In genomic region chr6:4359108-4359710, GRCh38 we compare ENCODE assay signal across 11 cellular contexts.
DNase-seq lines count a peak whose midpoint lies in the region; ATAC-seq and TF ChIP-seq lines count a peak whose summit lies in the region.
"Had no signal": no experiment of that assay in that cellular context is flagged by ENCODE, and none has a peak within 500 bp of the region (broad histone marks: within the 10 kb centered on the region; RNA-seq: fewer than 3 reads in every experiment).

No MANE protein-coding gene starts in this region.

- TF ChIP-seq CTCF in GM23338 (conservative IDR thresholded peaks at IDR 0.05; ENCODE audit: low read depth in 2 of 2) (no peak), breast epithelium (IDR thresholded peaks at IDR 0.05) (no peak), hepatocyte (IDR thresholded peaks at IDR 0.05; ENCODE audit: poor library complexity) (no peak), spleen (IDR thresholded peaks at IDR 0.05 in 8 of 11, conservative IDR thresholded peaks at IDR 0.05 in 3 of 11) (no peak)

- intact Hi-C loops in breast epithelium (cut with DNase I; ENCODE audit: low total_unique reads) = no loop called here
- intact Hi-C loops in spleen (cut with DNase I; ENCODE audit: low total_unique reads) = no loop called here

- no peak overlapping the region for H3K4me3 ChIP-seq in GM23338
- H3K4me3 ChIP-seq in breast epithelium = peak overlapping the region in 1 of 3 donors; percentile 22
- H3K4me3 ChIP-seq in hepatocyte = no peak overlapping the region
- H3K4me3 ChIP-seq in spleen = no peak overlapping the region

- H2AFZ ChIP-seq in GM23338 = peak overlapping the region; percentile 91
- H2AFZ ChIP-seq in hepatocyte = no peak overlapping the region

- H3K9me3 Mint-ChIP-seq in GM23338 = no peaks in the 10 kb centered on the region; the same call in 2 of the 3 replicates
- H3K9me3 Mint-ChIP-seq in stimulated activated naive B cell treated with anti-CD40 and anti-IgM and Interleukin-4, amounts not matched to agents 10 μg/mL and 1 μg/mL and 100 μg/mL, for 72 hours = peaks cover 7 to 13% of the 10 kb centered on the region in 2 donors
- H3K9me3 Mint-ChIP-seq: activated naive CD4-positive, alpha-beta T cell treated with anti-CD3 and anti-CD28 coated beads, Interleukin-2, amount 50 U/mL, for 72 hours had no signal

- H3K9me3 ChIP-seq in breast epithelium (no peaks in the 10 kb centered on the region), hepatocyte (ENCODE audit: low read depth) (no peaks in the 10 kb centered on the region), spleen (peaks cover 0 to 6% (median 0%) of the 10 kb centered on the region in 8 donors)

- H3K4me1 ChIP-seq in GM23338 (ENCODE audit: insufficient read depth) (no peaks in the 10 kb centered on the region), breast epithelium (peaks cover 0 to 3% of the 10 kb centered on the region in 2 donors), hepatocyte (ENCODE audit: insufficient read depth) (peaks cover 19% of the 10 kb centered on the region), spleen (peaks cover 0 to 9% (median 0%) of the 10 kb centered on the region in 6 donors)

- no peaks in the 10 kb centered on the region for H4K20me1 ChIP-seq in GM23338 (replicated peaks; ENCODE audit: insufficient read depth)
- H4K20me1 ChIP-seq in hepatocyte (ENCODE audit: insufficient read depth, poor library complexity, severe bottlenecking) = no peaks in the 10 kb centered on the region

- no peak overlapping the region for H3K4me3 Mint-ChIP-seq in GM23338
- H3K4me3 Mint-ChIP-seq in stimulated activated naive B cell treated with anti-CD40 and anti-IgM and Interleukin-4, amounts not matched to agents 10 μg/mL and 1 μg/mL and 100 μg/mL, for 72 hours = no peak overlapping the region
- H3K4me3 Mint-ChIP-seq: activated CD4-positive, alpha-beta T cell treated with anti-CD3 and anti-CD28 coated beads, Interleukin-2, amount 10 ng/mL, durations not matched to agents 24 days and 14 days had no signal

- TF ChIP-seq POLR2A in breast epithelium (IDR thresholded peaks at IDR 0.05) = no peak
- TF ChIP-seq POLR2A in spleen (IDR thresholded peaks at IDR 0.05) = no peak

- H3K79me2 ChIP-seq in GM23338 (replicated peaks; ENCODE audit: insufficient read depth) (no peaks in the 10 kb centered on the region), hepatocyte (no peaks in the 10 kb centered on the region)

- H3K36me3 ChIP-seq in GM23338 (ENCODE audit: insufficient read depth) = no peaks in the 10 kb centered on the region
- H3K36me3 ChIP-seq in breast epithelium = no peaks in the 10 kb centered on the region
- H3K36me3 ChIP-seq in hepatocyte (replicated peaks; ENCODE audit: insufficient read depth, low read depth) = no peaks in the 10 kb centered on the region
- no peaks in the 10 kb centered on the region for H3K36me3 ChIP-seq in spleen

- H3K9me2 ChIP-seq in GM23338 (ENCODE audit: insufficient read depth) (no peaks in the 10 kb centered on the region), hepatocyte (replicated peaks; ENCODE audit: insufficient read depth) (no peaks in the 10 kb centered on the region)

- H3K36me3 Mint-ChIP-seq in GM23338 (ENCODE audit: low read depth) = no peaks in the 10 kb centered on the region
- peaks cover 4 to 5% of the 10 kb centered on the region in 2 donors for H3K36me3 Mint-ChIP-seq in stimulated activated naive B cell treated with anti-CD40 and anti-IgM and Interleukin-4, amounts not matched to agents 10 μg/mL and 1 μg/mL and 100 μg/mL, for 72 hours
- H3K36me3 Mint-ChIP-seq: activated naive CD4-positive, alpha-beta T cell treated with anti-CD3 and anti-CD28 coated beads, Interleukin-2, amount 50 U/mL, for 72 hours had no signal

- peaks cover 6% of the 10 kb centered on the region for H3K27me3 Mint-ChIP-seq in GM23338 (ENCODE audit: insufficient read depth, low read depth, poor library complexity)
- H3K27me3 Mint-ChIP-seq in stimulated activated naive B cell treated with anti-CD40 and anti-IgM and Interleukin-4, amounts not matched to agents 10 μg/mL and 1 μg/mL and 100 μg/mL, for 72 hours = peaks cover 11% of the 10 kb centered on the region in 2 donors
- H3K27me3 Mint-ChIP-seq: activated CD4-positive, alpha-beta T cell treated with anti-CD3 and anti-CD28 coated beads, Interleukin-2, amount 10 ng/mL, durations not matched to agents 24 days and 14 days had no signal

- H3K27ac ChIP-seq in GM23338 (ENCODE audit: low read depth) = peak overlapping the region; percentile 45; the same call in 1 of the 2 replicates
- H3K27ac ChIP-seq in breast epithelium = peak overlapping the region; percentile 85 to 92
- peak overlapping the region; percentile 89 for H3K27ac ChIP-seq in hepatocyte
- H3K27ac ChIP-seq in spleen = peak overlapping the region in 7 of 8 donors; percentile 3 to 72 (median 67)

- H3F3A ChIP-seq in GM23338 (replicated peaks; ENCODE audit: low read depth) = no peaks in the 10 kb centered on the region

- H3K27me3 ChIP-seq in GM23338 (ENCODE audit: insufficient read depth) (no peaks in the 10 kb centered on the region), breast epithelium (no peaks in the 10 kb centered on the region), hepatocyte (no peaks in the 10 kb centered on the region), spleen (replicated peaks in 1 of 7) (no peaks in the 10 kb centered on the region)

- peak overlapping the region; percentile 67; the same call in 1 of the 2 replicates for H3K27ac Mint-ChIP-seq in GM23338
- H3K27ac Mint-ChIP-seq in stimulated activated naive B cell treated with anti-CD40 and anti-IgM and Interleukin-4, amounts not matched to agents 10 μg/mL and 1 μg/mL and 100 μg/mL, for 72 hours = no peak overlapping the region
- H3K27ac Mint-ChIP-seq: activated CD4-positive, alpha-beta T cell treated with anti-CD3 and anti-CD28 coated beads, Interleukin-2, amount 10 ng/mL, durations not matched to agents 24 days and 14 days; activated naive CD4-positive, alpha-beta T cell treated with anti-CD3 and anti-CD28 coated beads, Interleukin-2, amount 50 U/mL, for 72 hours had no signal

- H3K4me1 Mint-ChIP-seq in GM23338 = peaks cover 12% of the 10 kb centered on the region
- H3K4me1 Mint-ChIP-seq in stimulated activated naive B cell treated with anti-CD40 and anti-IgM and Interleukin-4, amounts not matched to agents 10 μg/mL and 1 μg/mL and 100 μg/mL, for 72 hours = peaks cover 34 to 37% of the 10 kb centered on the region in 2 donors
- H3K4me1 Mint-ChIP-seq: activated CD4-positive, alpha-beta T cell treated with anti-CD3 and anti-CD28 coated beads, Interleukin-2, amount 10 ng/mL, durations not matched to agents 24 days and 14 days had no signal

- ATAC-seq in GM23338 (no peak), HG02798 (IDR thresholded peaks at IDR 0.05; ENCODE audit: poor library complexity, unreplicated experiment) (no peak), HG03039 (IDR thresholded peaks at IDR 0.05; ENCODE audit: unreplicated experiment) (no peak), GM19467 (IDR thresholded peaks at IDR 0.05; ENCODE audit: unreplicated experiment) (no peak)
- no peak for ATAC-seq in stimulated activated naive B cell treated with anti-CD40 and anti-IgM and Interleukin-4, amounts not matched to agents 10 μg/mL and 1 μg/mL and 100 μg/mL, for 72 hours (replicated peaks)

- 87% methylated on average over 7 of the region's 7 CpGs for WGBS in hepatocyte (ENCODE audit: low lambda C conversion rate, missing lambda C conversion rate)
- WGBS in spleen, 5 donors = 78 to 85% (median 82%) methylated on average over 7 of the region's 7 CpGs

- DNase-seq in GM23338 (ENCODE audit: low spot score) (no peak), breast epithelium (ENCODE audit: low spot score in 2 of 2) (no peak), hepatocyte (ENCODE audit: low spot score) (no peak), spleen (no peak)
- no peak for DNase-seq in stimulated activated naive B cell treated with anti-CD40 and anti-IgM and Interleukin-4, amounts not matched to agents 10 μg/mL and 1 μg/mL and 100 μg/mL, for 72 hours
- DNase-seq: activated CD4-positive, alpha-beta T cell treated with anti-CD3 and anti-CD28 coated beads, Interleukin-2, amount 10 ng/mL, durations not matched to agents 24 days and 14 days; NCI-H2081 had no signal

- H3K4me2 ChIP-seq in GM23338 (no peak overlapping the region), hepatocyte (peak overlapping the region; percentile 10)

TF ChIP-seq in GM23338, 12 proteins besides CTCF, POLR2A, EP300 and RAD21:
- TF ChIP-seq ZNF114 (CRISPR knock-in tag; IDR thresholded peaks at IDR 0.05) = no peak
TF ChIP-seq in GM23338: peak in this region for 0.
